Comparison of ENCODE assay signal across 9 cellular contexts in the genomic region with DNA sequence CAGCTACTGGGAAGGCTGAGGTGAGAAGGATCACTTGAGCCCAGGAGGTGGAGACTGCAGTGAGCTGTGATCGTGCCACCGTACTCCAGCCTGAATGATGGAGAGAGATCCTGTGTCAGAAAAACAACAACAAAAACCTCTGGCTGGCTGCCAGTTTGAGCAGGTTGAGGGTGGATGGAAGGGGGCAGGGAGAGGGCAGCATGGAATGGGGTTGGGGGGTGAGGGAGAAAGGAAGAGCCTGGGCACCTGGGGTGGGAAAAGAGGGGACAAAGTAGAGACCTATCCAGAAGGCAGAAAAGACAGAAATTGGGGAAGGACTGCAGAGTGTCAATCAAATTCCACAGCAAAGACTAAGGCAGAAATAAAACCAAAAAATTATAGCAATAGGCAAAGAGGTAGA. TPM values are rescaled to one million over a fixed set of nuclear protein-coding genes. Genes with fewer than 3 reads are reported as not detected.
DNase-seq lines count a peak whose midpoint lies in the region; ATAC-seq and TF ChIP-seq lines count a peak whose summit lies in the region.
"Had no signal": no experiment of that assay in that cellular context is flagged by ENCODE, and none has a peak within 500 bp of the region (broad histone marks: within the 10 kb centered on the region; RNA-seq: fewer than 3 reads in every experiment).

No MANE protein-coding gene starts in this region.

- peaks cover 47 to 55% (median 52%) of the 10 kb centered on the region in 3 donors for H3K4me1 Mint-ChIP-seq in CD8-positive, alpha-beta memory T cell
- H3K4me1 Mint-ChIP-seq in activated CD8-positive, alpha-beta T cell treated with anti-CD3 and anti-CD28 coated beads for 36 hours (ENCODE audit: low read depth) = peaks cover 29% of the 10 kb centered on the region

- peaks cover 60% of the 10 kb centered on the region for H3K79me2 ChIP-seq in mesendoderm (ENCODE audit: control insufficient read depth, insufficient read depth, low read length)

- no peak overlapping the region for H2BK15ac ChIP-seq in mesendoderm (replicated peaks; ENCODE audit: low read depth)

- no peak overlapping the region for H3K23ac ChIP-seq in mesendoderm (ENCODE audit: low read length)

- H3K27me3 Mint-ChIP-seq in CD8-positive, alpha-beta memory T cell = no peaks in the 10 kb centered on the region
- no peaks in the 10 kb centered on the region for H3K27me3 Mint-ChIP-seq in activated CD8-positive, alpha-beta T cell treated with anti-CD3 and anti-CD28 coated beads for 36 hours

- no peak overlapping the region for H4K5ac ChIP-seq in mesendoderm (ENCODE audit: low read length)

- H3K27me3 ChIP-seq in CD8-positive, alpha-beta memory T cell (ENCODE audit: insufficient read depth, low read length, poor library complexity, severe bottlenecking) = no peaks in the 10 kb centered on the region
- H3K27me3 ChIP-seq in mesendoderm (ENCODE audit: insufficient read depth, low read length, poor library complexity) = no peaks in the 10 kb centered on the region
- H3K27me3 ChIP-seq: pancreas had no signal

- H2BK120ac ChIP-seq in mesendoderm (ENCODE audit: low read depth, low read length) = no peak overlapping the region

- CTCF ChIA-PET in CD8-positive, alpha-beta memory T cell (lab: Charles Lee) = interaction anchor here (1.9 to 4.4 kb wide), 4 partner anchors 17 to 57 kb away, joined by 7 to 16 read pairs (median 9); no protein-coding TSS in a partner anchor
- CTCF ChIA-PET in activated CD8-positive, alpha-beta T cell treated with anti-CD3 and anti-CD28 coated beads for 36 hours (lab: Charles Lee) = interaction anchor here (0.9 to 3.7 kb wide), 5 partner anchors 12 to 56 kb away, joined by 3 to 30 read pairs (median 12); no protein-coding TSS in a partner anchor

- DNase-seq in CD8-positive, alpha-beta memory T cell = no peak
- DNase-seq in activated CD8-positive, alpha-beta T cell treated with anti-CD3 and anti-CD28 coated beads for 36 hours = no peak
- no peak for DNase-seq in mesendoderm
- no peak for DNase-seq in inferior parietal cortex (ENCODE audit: extremely low spot score)
- no peak for DNase-seq in iPS-NIHi7 (ENCODE audit: extremely low spot score)
- no peak for DNase-seq in amygdala (lab: John Stamatoyannopoulos, UW)
- no peak for DNase-seq in GM10266 (ENCODE audit: extremely low spot score)

- WGBS in mesendoderm (ENCODE audit: extremely low coverage, insufficient coverage, low lambda C conversion rate) = no CpG with 5 or more reads among the region's 2 CpGs

- H3K9ac ChIP-seq in mesendoderm (ENCODE audit: low read length) = peak overlapping the region; percentile 99

- peaks cover 38% of the 10 kb centered on the region for H3K4me1 ChIP-seq in CD8-positive, alpha-beta memory T cell (ENCODE audit: insufficient read depth, low read length)
- peaks cover 3% of the 10 kb centered on the region for H3K4me1 ChIP-seq in mesendoderm (ENCODE audit: control insufficient read depth, low read depth, low read length)

- ATAC-seq in activated CD8-positive, alpha-beta T cell treated with anti-CD3 and anti-CD28 coated beads for 36 hours = no peak
- ATAC-seq: pancreas had no signal

- H2AK5ac ChIP-seq in mesendoderm (ENCODE audit: low read length) = no peak overlapping the region

- no peak overlapping the region for H2BK5ac ChIP-seq in mesendoderm (ENCODE audit: low read length)

- no peak overlapping the region for H3K4me3 ChIP-seq in CD8-positive, alpha-beta memory T cell (ENCODE audit: low read length)
- H3K4me3 ChIP-seq in mesendoderm (ENCODE audit: low read length) = no peak overlapping the region

- peak overlapping the region; percentile 41 for H3K4ac ChIP-seq in mesendoderm (ENCODE audit: low read depth, low read length)

- POLR2A ChIA-PET in CD8-positive, alpha-beta memory T cell (lab: Charles Lee) = no interaction called here
- POLR2A ChIA-PET in activated CD8-positive, alpha-beta T cell treated with anti-CD3 and anti-CD28 coated beads for 36 hours (lab: Charles Lee) = interaction anchor here (0.8 to 5.6 kb wide), 6 partner anchors 12 to 116 kb away, joined by 3 to 47 read pairs (median 4); no protein-coding TSS in a partner anchor

- H3K9me3 ChIP-seq in CD8-positive, alpha-beta memory T cell (ENCODE audit: low read length) = no peaks in the 10 kb centered on the region
- H3K9me3 ChIP-seq: pancreas had no signal

- H3K4me2 ChIP-seq in mesendoderm (ENCODE audit: low read length) = peak overlapping the region; percentile 33

- H3K79me1 ChIP-seq in mesendoderm (ENCODE audit: low read length) = peaks cover 16% of the 10 kb centered on the region

- peak overlapping the region; percentile 74 to 97 (median 96) for H3K27ac Mint-ChIP-seq in CD8-positive, alpha-beta memory T cell
- H3K27ac Mint-ChIP-seq in activated CD8-positive, alpha-beta T cell treated with anti-CD3 and anti-CD28 coated beads for 36 hours = peak overlapping the region; percentile 98

- intact Hi-C loops in activated CD8-positive, alpha-beta T cell treated with anti-CD3 and anti-CD28 coated beads for 36 hours (cut with micrococcal nuclease) = loop anchor here (10.0 kb wide), 1 partner anchor 61 kb away; no protein-coding TSS in a partner anchor

- no peak for TF ChIP-seq EP300 in Ishikawa (IDR thresholded peaks at IDR 0.05; ENCODE audit: borderline replicate concordance)

- H3K36me3 ChIP-seq in CD8-positive, alpha-beta memory T cell (ENCODE audit: insufficient read depth, low read length) = peaks cover 5% of the 10 kb centered on the region
- peaks cover 6% of the 10 kb centered on the region for H3K36me3 ChIP-seq in mesendoderm (ENCODE audit: control insufficient read depth, insufficient read depth, low read length)
- H3K36me3 ChIP-seq: pancreas had no signal

- no peak overlapping the region for H4K8ac ChIP-seq in mesendoderm (ENCODE audit: low read depth, low read length)

- H3K56ac ChIP-seq in mesendoderm (ENCODE audit: low read length) = peak overlapping the region; percentile 97

- peak overlapping the region; percentile 63 for H3K18ac ChIP-seq in mesendoderm (ENCODE audit: low read length)

- H3K9me3 Mint-ChIP-seq in CD8-positive, alpha-beta memory T cell = no peaks in the 10 kb centered on the region
- no peaks in the 10 kb centered on the region for H3K9me3 Mint-ChIP-seq in activated CD8-positive, alpha-beta T cell treated with anti-CD3 and anti-CD28 coated beads for 36 hours

- peaks cover 0 to 36% (median 5%) of the 10 kb centered on the region in 3 donors for H3K36me3 Mint-ChIP-seq in CD8-positive, alpha-beta memory T cell
- H3K36me3 Mint-ChIP-seq in activated CD8-positive, alpha-beta T cell treated with anti-CD3 and anti-CD28 coated beads for 36 hours (ENCODE audit: low read depth) = peaks cover 76% of the 10 kb centered on the region

- TF ChIP-seq CTCF in activated CD8-positive, alpha-beta T cell treated with anti-CD3 and anti-CD28 coated beads for 36 hours (IDR thresholded peaks at IDR 0.05) = no peak
- TF ChIP-seq CTCF in GM10266 (IDR thresholded peaks at IDR 0.05; ENCODE audit: control insufficient read depth, insufficient read depth, low read depth, missing control alignments) = no peak

- no peak for TF ChIP-seq RAD21 in Ishikawa (IDR thresholded peaks at IDR 0.05; ENCODE audit: low read depth)

- peak overlapping the region; percentile 34 to 93 (median 92) for H3K4me3 Mint-ChIP-seq in CD8-positive, alpha-beta memory T cell
- H3K4me3 Mint-ChIP-seq in activated CD8-positive, alpha-beta T cell treated with anti-CD3 and anti-CD28 coated beads for 36 hours = peak overlapping the region; percentile 98

- H3K27ac ChIP-seq in CD8-positive, alpha-beta memory T cell (ENCODE audit: low read depth, low read length) = peak overlapping the region; percentile 92
- no peak overlapping the region for H3K27ac ChIP-seq in mesendoderm (ENCODE audit: low read depth, low read length)

TF ChIP-seq in Ishikawa, 13 proteins besides CTCF, POLR2A, EP300 and RAD21:
- TF ChIP-seq CEBPB (IDR thresholded peaks at IDR 0.05) (no peak), NFIC (IDR thresholded peaks at IDR 0.05) (peak; percentile 48; the same call in 1 of the 2 replicates), TAF1 (IDR thresholded peaks at IDR 0.05; ENCODE audit: low read depth) (no peak), YY1 (IDR thresholded peaks at IDR 0.05; ENCODE audit: low read depth) (no peak)

RNA-seq across cellular contexts. Expression of gene SLC1A5, which starts 4.7 kb away (rescaled TPM):
- total RNA-seq in CD8-positive, alpha-beta memory T cell = 100 to 1,000 TPM; 377 to 380 TPM
- 19.1 TPM for polyA plus RNA-seq in CD8-positive, alpha-beta memory T cell
- total RNA-seq in activated CD8-positive, alpha-beta T cell treated with anti-CD3 and anti-CD28 coated beads for 36 hours = 100 to 1,000 TPM; 235 TPM
- 198 TPM for polyA plus RNA-seq in mesendoderm (2013, experiment 1 of 2)
- 198 TPM for polyA plus RNA-seq in mesendoderm (2013, experiment 2 of 2)

RNA-seq across cellular contexts. Expression of gene STRN4, which starts 37.4 kb away (rescaled TPM):
- total RNA-seq in CD8-positive, alpha-beta memory T cell = 10 to 100 TPM; 68.8 to 70.4 TPM
- 23.2 TPM for polyA plus RNA-seq in CD8-positive, alpha-beta memory T cell
- total RNA-seq in activated CD8-positive, alpha-beta T cell treated with anti-CD3 and anti-CD28 coated beads for 36 hours = 10 to 100 TPM; 52.5 to 63.5 TPM
- 77.7 TPM for polyA plus RNA-seq in mesendoderm (2013, experiment 1 of 2)
- polyA plus RNA-seq in mesendoderm (2013, experiment 2 of 2) = 76.0 TPM

RNA-seq across cellular contexts. Expression of gene FKRP, which starts 37.8 kb away (rescaled TPM):
- 10 to 100 TPM; 21.6 to 24.4 TPM for total RNA-seq in CD8-positive, alpha-beta memory T cell
- polyA plus RNA-seq in CD8-positive, alpha-beta memory T cell = 6.4 TPM
- 10 to 100 TPM in 1 of 2 experiments, 1 to 10 TPM in 1; 7.7 to 10.1 TPM for total RNA-seq in activated CD8-positive, alpha-beta T cell treated with anti-CD3 and anti-CD28 coated beads for 36 hours
- polyA plus RNA-seq in mesendoderm (2013, experiment 1 of 2) = 27.1 TPM
- polyA plus RNA-seq in mesendoderm (2013, experiment 2 of 2) = 26.5 TPM
